ENCODE assay signal across 1 cellular context in the genomic region with DNA sequence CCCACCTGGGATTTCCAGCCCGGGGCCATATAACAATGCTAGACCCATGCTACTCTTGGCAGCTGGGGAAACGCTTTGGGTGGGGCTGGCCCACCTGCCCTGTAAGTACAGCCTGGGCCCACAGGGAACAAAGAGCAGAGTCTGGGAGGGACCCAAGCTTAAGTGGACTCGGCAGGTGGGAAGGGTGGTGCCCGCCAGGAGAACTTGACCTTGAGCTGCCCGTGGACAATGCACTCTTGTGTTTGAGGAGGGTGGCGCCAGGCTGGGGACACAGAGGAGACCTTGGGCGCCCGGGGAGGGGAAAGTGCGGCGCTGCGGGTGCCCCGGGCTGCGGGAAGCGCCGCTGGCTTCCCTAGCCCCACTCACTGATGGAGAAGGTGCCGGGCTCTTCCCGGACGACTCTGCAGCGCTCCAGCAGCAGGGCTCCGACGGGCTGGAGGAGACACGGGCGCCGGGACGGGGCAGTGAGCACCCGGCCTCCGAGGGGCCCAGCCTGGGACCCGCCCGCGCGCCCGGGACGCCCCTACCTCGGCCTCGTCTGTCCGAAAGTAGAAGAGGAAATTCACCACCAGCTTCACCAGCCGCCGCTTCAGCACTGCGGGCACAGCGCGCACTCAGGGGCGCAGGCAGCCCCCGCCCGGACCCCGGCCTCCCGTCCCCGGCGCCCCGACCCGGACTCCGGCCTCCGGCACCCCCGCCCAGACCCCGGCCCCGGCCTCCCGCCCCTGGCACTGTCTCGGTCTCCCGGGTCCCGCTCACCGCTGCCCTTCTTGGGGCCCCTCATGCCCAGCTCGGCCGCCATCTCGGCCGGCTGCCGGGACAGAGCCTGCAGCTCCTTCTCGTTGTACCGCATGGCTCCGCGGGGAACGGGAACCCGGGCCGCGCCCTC.
TF ChIP-seq lines count a peak whose summit lies in the region.

No MANE protein-coding gene starts in this region.

TF ChIP-seq in HepG2, 621 proteins besides CTCF, POLR2A, EP300 and RAD21 (continued from another document and continues in another):
- TF ChIP-seq, protein P1, sequence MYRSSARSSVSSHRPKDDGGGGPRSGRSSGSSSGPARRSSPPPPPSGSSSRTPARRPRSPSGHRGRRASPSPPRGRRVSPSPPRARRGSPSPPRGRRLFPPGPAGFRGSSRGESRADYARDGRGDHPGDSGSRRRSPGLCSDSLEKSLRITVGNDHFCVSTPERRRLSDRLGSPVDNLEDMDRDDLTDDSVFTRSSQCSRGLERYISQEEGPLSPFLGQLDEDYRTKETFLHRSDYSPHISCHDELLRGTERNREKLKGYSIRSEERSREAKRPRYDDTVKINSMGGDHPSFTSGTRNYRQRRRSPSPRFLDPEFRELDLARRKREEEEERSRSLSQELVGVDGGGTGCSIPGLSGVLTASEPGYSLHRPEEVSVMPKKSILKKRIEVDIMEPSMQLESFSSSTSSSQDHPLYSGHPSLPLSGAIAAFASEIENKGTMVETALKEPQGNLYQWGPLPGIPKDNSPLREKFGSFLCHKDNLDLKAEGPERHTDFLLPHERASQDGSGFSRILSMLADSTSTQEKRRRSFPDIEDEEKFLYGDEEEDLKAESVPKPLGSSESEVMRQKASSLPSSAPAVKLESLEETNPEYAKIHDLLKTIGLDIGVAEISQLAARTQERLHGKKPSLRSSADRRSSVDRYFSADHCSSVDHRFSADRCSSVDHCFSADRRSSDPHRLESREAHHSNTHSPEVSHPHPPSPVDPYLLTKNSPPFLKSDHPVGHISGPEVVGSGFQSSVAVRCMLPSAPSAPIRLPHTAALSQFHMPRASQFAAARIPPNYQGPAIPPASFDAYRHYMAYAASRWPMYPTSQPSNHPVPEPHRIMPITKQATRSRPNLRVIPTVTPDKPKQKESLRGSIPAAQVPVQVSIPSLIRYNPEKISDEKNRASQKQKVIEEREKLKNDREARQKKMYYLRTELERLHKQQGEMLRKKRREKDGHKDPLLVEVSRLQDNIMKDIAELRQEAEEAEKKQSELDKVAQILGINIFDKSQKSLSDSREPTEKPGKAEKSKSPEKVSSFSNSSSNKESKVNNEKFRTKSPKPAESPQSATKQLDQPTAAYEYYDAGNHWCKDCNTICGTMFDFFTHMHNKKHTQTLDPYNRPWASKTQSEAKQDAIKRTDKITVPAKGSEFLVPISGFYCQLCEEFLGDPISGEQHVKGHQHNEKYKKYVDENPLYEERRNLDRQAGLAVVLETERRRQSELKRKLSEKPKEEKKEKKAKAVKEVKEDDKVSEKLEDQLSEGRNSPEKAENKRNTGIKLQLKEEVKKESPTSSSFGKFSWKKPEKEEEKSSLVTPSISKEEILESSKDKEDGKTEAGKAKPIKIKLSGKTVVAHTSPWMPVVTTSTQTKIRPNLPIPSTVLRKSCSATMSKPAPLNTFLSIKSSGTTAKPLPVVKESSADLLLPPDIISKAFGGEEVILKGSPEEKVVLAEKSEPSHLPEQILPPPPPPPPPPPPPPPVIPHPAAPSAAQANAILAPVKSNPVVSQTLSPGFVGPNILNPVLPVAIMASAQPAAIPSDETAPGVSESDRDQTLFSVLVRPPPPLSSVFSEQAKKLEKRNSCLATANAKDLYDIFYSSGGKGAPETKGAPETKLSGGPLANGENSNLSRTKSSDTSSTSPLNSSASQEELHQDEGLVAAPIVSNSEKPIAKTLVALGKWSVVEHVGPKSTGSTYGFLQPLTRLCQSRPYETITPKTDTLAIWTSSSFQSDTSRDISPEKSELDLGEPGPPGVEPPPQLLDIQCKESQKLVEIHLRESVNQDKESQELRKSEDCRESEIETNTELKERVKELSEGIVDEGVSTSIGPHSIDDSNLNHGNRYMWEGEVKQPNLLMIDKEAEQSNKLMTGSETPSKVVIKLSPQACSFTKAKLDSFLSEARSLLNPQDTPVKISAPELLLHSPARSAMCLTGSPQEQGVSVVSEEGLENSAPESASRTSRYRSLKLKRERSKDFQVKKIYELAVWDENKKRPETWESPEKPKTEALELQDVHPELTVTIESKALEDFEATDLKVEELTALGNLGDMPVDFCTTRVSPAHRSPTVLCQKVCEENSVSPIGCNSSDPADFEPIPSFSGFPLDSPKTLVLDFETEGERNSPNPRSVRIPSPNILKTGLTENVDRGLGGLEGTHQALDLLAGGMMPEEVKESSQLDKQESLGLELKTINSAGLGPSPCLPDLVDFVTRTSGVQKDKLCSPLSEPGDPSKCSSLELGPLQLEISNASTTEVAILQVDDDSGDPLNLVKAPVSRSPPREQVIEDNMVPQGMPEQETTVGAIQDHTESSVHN (CRISPR knock-in tag; IDR thresholded peaks at IDR 0.05) = no peak
- TF ChIP-seq NCOA5 (CRISPR knock-in tag; IDR thresholded peaks at IDR 0.05) (no peak), FIP1L1 (IDR thresholded peaks at IDR 0.05; ENCODE audit: borderline replicate concordance, insufficient read depth, low read depth, low read length) (no peak), ARID2 (CRISPR knock-in tag; IDR thresholded peaks at IDR 0.05; ENCODE audit: borderline replicate concordance) (no peak), CBX2 (IDR thresholded peaks at IDR 0.05; ENCODE audit: low read depth, low read length) (no peak), CBX2 (CRISPR knock-in tag; IDR thresholded peaks at IDR 0.05; ENCODE audit: low read depth) (no peak), AHR (CRISPR knock-in tag; IDR thresholded peaks at IDR 0.05) (no peak), TEAD2 (CRISPR knock-in tag; IDR thresholded peaks at IDR 0.05) (no peak), FOXA1 (IDR thresholded peaks at IDR 0.05) (no peak), FOXA1 (CRISPR knock-in tag; IDR thresholded peaks at IDR 0.05) (peak; percentile 61; the same call in 1 of the 2 replicates), RBM22 (optimal IDR thresholded peaks at IDR 0.05; ENCODE audit: low read length) (no peak), ZSCAN20 (CRISPR knock-in tag; IDR thresholded peaks at IDR 0.05; ENCODE audit: borderline replicate concordance) (no peak), ZNF570 (CRISPR knock-in tag; IDR thresholded peaks at IDR 0.05; ENCODE audit: borderline replicate concordance) (no peak), CHD2 (IDR thresholded peaks at IDR 0.05; ENCODE audit: low read depth, low read length) (0 out of 2 replicates have a peak, but pooled peaks have one; percentile 4), ATAD3A (CRISPR knock-in tag; IDR thresholded peaks at IDR 0.05) (no peak), TSC22D2 (CRISPR knock-in tag; IDR thresholded peaks at IDR 0.05; ENCODE audit: borderline replicate concordance) (no peak), HNRNPH1 (optimal IDR thresholded peaks at IDR 0.05; ENCODE audit: low read depth, low read length) (no peak), STAT5B (CRISPR knock-in tag; IDR thresholded peaks at IDR 0.05) (no peak), ZNF367 (CRISPR knock-in tag; IDR thresholded peaks at IDR 0.05; ENCODE audit: borderline replicate concordance) (no peak), ZNF607 (CRISPR knock-in tag; IDR thresholded peaks at IDR 0.05; ENCODE audit: borderline replicate concordance) (no peak), KLF13 (CRISPR knock-in tag; IDR thresholded peaks at IDR 0.05) (no peak), ZNF850 (CRISPR knock-in tag; conservative IDR thresholded peaks at IDR 0.05) (no peak), SATB2 (CRISPR knock-in tag; IDR thresholded peaks at IDR 0.05) (no peak), PLRG1 (conservative IDR thresholded peaks at IDR 0.05) (no peak), HBP1 (CRISPR knock-in tag; IDR thresholded peaks at IDR 0.05; ENCODE audit: low read depth) (no peak), TAF15 (IDR thresholded peaks at IDR 0.05; ENCODE audit: low read depth, low read length, poor library complexity, severe bottlenecking) (no peak), FOXA3 (CRISPR knock-in tag; IDR thresholded peaks at IDR 0.05) (peak; percentile 45), SALL1 (CRISPR knock-in tag; IDR thresholded peaks at IDR 0.05) (peak; percentile 53; the same call in 1 of the 2 replicates), CREM (IDR thresholded peaks at IDR 0.05) (no peak), CREM (CRISPR knock-in tag; IDR thresholded peaks at IDR 0.05) (no peak)
- TF ChIP-seq, protein P2, sequence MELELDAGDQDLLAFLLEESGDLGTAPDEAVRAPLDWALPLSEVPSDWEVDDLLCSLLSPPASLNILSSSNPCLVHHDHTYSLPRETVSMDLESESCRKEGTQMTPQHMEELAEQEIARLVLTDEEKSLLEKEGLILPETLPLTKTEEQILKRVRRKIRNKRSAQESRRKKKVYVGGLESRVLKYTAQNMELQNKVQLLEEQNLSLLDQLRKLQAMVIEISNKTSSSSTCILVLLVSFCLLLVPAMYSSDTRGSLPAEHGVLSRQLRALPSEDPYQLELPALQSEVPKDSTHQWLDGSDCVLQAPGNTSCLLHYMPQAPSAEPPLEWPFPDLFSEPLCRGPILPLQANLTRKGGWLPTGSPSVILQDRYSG (CRISPR knock-in tag; IDR thresholded peaks at IDR 0.05) = no peak
- TF ChIP-seq, protein P3, sequence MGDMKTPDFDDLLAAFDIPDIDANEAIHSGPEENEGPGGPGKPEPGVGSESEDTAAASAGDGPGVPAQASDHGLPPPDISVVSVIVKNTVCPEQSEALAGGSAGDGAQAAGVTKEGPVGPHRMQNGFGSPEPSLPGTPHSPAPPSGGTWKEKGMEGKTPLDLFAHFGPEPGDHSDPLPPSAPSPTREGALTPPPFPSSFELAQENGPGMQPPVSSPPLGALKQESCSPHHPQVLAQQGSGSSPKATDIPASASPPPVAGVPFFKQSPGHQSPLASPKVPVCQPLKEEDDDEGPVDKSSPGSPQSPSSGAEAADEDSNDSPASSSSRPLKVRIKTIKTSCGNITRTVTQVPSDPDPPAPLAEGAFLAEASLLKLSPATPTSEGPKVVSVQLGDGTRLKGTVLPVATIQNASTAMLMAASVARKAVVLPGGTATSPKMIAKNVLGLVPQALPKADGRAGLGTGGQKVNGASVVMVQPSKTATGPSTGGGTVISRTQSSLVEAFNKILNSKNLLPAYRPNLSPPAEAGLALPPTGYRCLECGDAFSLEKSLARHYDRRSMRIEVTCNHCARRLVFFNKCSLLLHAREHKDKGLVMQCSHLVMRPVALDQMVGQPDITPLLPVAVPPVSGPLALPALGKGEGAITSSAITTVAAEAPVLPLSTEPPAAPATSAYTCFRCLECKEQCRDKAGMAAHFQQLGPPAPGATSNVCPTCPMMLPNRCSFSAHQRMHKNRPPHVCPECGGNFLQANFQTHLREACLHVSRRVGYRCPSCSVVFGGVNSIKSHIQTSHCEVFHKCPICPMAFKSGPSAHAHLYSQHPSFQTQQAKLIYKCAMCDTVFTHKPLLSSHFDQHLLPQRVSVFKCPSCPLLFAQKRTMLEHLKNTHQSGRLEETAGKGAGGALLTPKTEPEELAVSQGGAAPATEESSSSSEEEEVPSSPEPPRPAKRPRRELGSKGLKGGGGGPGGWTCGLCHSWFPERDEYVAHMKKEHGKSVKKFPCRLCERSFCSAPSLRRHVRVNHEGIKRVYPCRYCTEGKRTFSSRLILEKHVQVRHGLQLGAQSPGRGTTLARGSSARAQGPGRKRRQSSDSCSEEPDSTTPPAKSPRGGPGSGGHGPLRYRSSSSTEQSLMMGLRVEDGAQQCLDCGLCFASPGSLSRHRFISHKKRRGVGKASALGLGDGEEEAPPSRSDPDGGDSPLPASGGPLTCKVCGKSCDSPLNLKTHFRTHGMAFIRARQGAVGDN (CRISPR knock-in tag; IDR thresholded peaks at IDR 0.05) = no peak
- TF ChIP-seq, protein P4, sequence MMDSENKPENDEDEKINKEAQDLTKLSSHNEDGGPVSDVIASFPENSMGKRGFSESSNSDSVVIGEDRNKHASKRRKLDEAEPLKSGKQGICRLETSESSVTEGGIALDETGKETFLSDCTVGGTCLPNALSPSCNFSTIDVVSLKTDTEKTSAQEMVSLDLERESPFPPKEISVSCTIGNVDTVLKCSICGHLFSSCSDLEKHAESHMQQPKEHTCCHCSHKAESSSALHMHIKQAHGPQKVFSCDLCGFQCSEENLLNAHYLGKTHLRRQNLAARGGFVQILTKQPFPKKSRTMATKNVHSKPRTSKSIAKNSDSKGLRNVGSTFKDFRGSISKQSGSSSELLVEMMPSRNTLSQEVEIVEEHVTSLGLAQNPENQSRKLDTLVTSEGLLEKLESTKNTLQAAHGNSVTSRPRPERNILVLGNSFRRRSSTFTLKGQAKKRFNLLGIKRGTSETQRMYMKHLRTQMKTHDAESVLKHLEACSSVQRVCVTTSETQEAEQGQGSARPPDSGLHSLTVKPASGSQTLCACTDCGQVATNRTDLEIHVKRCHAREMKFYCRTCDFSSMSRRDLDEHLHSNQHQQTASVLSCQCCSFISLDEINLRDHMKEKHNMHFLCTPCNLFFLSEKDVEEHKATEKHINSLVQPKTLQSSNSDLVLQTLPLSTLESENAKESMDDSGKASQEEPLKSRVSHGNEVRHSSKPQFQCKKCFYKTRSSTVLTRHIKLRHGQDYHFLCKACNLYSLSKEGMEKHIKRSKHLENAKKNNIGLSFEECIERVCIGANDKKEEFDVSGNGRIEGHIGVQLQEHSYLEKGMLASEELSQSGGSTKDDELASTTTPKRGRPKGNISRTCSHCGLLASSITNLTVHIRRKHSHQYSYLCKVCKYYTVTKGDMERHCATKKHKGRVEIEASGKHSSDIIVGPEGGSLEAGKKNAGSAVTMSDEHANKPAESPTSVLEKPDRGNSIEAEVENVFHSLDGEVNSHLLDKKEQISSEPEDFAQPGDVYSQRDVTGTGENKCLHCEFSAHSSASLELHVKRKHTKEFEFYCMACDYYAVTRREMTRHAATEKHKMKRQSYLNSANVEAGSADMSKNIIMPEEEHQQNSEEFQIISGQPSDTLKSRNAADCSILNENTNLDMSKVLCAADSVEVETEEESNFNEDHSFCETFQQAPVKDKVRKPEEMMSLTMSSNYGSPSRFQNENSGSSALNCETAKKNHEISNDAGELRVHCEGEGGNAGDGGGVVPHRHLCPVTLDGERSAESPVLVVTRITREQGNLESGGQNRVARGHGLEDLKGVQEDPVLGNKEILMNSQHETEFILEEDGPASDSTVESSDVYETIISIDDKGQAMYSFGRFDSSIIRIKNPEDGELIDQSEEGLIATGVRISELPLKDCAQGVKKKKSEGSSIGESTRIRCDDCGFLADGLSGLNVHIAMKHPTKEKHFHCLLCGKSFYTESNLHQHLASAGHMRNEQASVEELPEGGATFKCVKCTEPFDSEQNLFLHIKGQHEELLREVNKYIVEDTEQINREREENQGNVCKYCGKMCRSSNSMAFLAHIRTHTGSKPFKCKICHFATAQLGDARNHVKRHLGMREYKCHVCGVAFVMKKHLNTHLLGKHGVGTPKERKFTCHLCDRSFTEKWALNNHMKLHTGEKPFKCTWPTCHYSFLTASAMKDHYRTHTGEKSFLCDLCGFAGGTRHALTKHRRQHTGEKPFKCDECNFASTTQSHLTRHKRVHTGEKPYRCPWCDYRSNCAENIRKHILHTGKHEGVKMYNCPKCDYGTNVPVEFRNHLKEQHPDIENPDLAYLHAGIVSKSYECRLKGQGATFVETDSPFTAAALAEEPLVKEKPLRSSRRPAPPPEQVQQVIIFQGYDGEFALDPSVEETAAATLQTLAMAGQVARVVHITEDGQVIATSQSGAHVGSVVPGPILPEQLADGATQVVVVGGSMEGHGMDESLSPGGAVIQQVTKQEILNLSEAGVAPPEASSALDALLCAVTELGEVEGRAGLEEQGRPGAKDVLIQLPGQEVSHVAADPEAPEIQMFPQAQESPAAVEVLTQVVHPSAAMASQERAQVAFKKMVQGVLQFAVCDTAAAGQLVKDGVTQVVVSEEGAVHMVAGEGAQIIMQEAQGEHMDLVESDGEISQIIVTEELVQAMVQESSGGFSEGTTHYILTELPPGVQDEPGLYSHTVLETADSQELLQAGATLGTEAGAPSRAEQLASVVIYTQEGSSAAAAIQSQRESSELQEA (CRISPR knock-in tag; IDR thresholded peaks at IDR 0.05; ENCODE audit: not compliant biosample characterization) = no peak
